ENCODE assay signal across 28 cellular contexts in genomic region chrX:31962256-31962655, GRCh38.
"Had no signal": no experiment of that assay in that cellular context is flagged by ENCODE, and none has a peak within 500 bp of the region (broad histone marks: within the 10 kb centered on the region; RNA-seq: fewer than 3 reads in every experiment).

No MANE protein-coding gene starts in this region.

- H3K27me3 Mint-ChIP-seq: dendritic cell treated with granulocyte-macrophage colony-stimulating factor and Interleukin-4, amounts not matched to agents 40 ng/mL and 50 ng/mL, for 4 days; effector memory CD8-positive, alpha-beta T cell had no signal

- H3K27me3 ChIP-seq: colonic mucosa, esophagus muscularis mucosa, esophagus squamous epithelium, foreskin keratinocyte, gastrocnemius medialis, gastroesophageal sphincter, heart left ventricle, heart right ventricle had no signal

- DNase-seq: colonic mucosa; cortex of kidney; dermis blood vessel endothelial cell; dorsolateral prefrontal cortex; effector CD4-positive, alpha-beta T cell; effector CD8-positive, alpha-beta T cell; effector memory CD4-positive, alpha-beta T cell; effector memory CD8-positive, alpha-beta T cell; endodermal cell; erythroblast; esophagus squamous epithelium; foreskin fibroblast; foreskin keratinocyte; foreskin melanocyte; gastrocnemius medialis; glutamatergic neuron; head of caudate nucleus; heart left ventricle; heart right ventricle had no signal

- H3K4me1 ChIP-seq: colonic mucosa, esophagus muscularis mucosa, esophagus squamous epithelium, foreskin keratinocyte, gastrocnemius medialis, gastroesophageal sphincter, heart left ventricle, heart right ventricle had no signal

- H3K27ac ChIP-seq: colonic mucosa, coronary artery, dorsolateral prefrontal cortex, epithelial cell of prostate, esophagus muscularis mucosa, esophagus squamous epithelium, foreskin keratinocyte, gastrocnemius medialis, gastroesophageal sphincter, heart left ventricle, heart right ventricle had no signal

- H3K27ac Mint-ChIP-seq: dendritic cell treated with granulocyte-macrophage colony-stimulating factor and Interleukin-4, amounts not matched to agents 40 ng/mL and 50 ng/mL, for 4 days; effector memory CD8-positive, alpha-beta T cell; endodermal cell had no signal

- FAIRE-seq: endometrium, endothelial cell of umbilical vein, frontal cortex had no signal

- H3K4me3 ChIP-seq: colonic mucosa, coronary artery, dorsolateral prefrontal cortex, esophagus muscularis mucosa, esophagus squamous epithelium, gastrocnemius medialis, gastroesophageal sphincter, heart left ventricle, heart right ventricle had no signal

- H3K4me3 Mint-ChIP-seq: dendritic cell treated with granulocyte-macrophage colony-stimulating factor and Interleukin-4, amounts not matched to agents 40 ng/mL and 50 ng/mL, for 4 days; effector memory CD8-positive, alpha-beta T cell; endodermal cell had no signal

- H3K9me3 ChIP-seq: colonic mucosa, esophagus muscularis mucosa, esophagus squamous epithelium, gastrocnemius medialis, gastroesophageal sphincter, heart left ventricle, heart right ventricle had no signal

- H3K36me3 ChIP-seq: colonic mucosa, esophagus muscularis mucosa, esophagus squamous epithelium, gastrocnemius medialis, gastroesophageal sphincter, heart left ventricle, heart right ventricle had no signal

- ATAC-seq: effector memory CD8-positive, alpha-beta T cell; esophagus mucosa; foreskin keratinocyte; gastrocnemius medialis; gastroesophageal sphincter; heart left ventricle; heart right ventricle had no signal
